18 cellular contexts compared by ENCODE assay signal in genomic region chr5:154762261-154762660, GRCh38. TPM values are rescaled to one million over a fixed set of nuclear protein-coding genes. Genes with fewer than 3 reads are reported as not detected.
DNase-seq lines count a peak whose midpoint lies in the region; ATAC-seq and TF ChIP-seq lines count a peak whose summit lies in the region.
"Had no signal": no experiment of that assay in that cellular context is flagged by ENCODE, and none has a peak within 500 bp of the region (broad histone marks: within the 10 kb centered on the region; RNA-seq: fewer than 3 reads in every experiment).

No MANE protein-coding gene starts in this region.

- CTCF ChIA-PET in activated CD8-positive, alpha-beta T cell treated with anti-CD3 and anti-CD28 coated beads, Interleukin-2, amount 10 ng/mL, durations not matched to agents 7 days and 5 days (lab: Charles Lee) = no interaction called here

- no peak overlapping the region for H3K4me3 ChIP-seq in DND-41 (ENCODE audit: low read depth in 1 of 2, low read length in 2 of 2)
- no peak overlapping the region for H3K4me3 ChIP-seq in aorta (ENCODE audit: low read length in 2 of 2)
- no peak overlapping the region for H3K4me3 ChIP-seq in GM23248
- H3K4me3 ChIP-seq: ascending aorta, prostate gland, uterus had no signal

- H3K4me1 Mint-ChIP-seq in activated T-cell treated with anti-CD3 and anti-CD28 coated beads, Interleukin-2, amount 50 U/mL, for 4 hours (ENCODE audit: low read depth) = peaks cover 82% of the 10 kb centered on the region
- H3K4me1 Mint-ChIP-seq in activated CD8-positive, alpha-beta T cell treated with anti-CD3 and anti-CD28 coated beads, Interleukin-2, amount 10 ng/mL, durations not matched to agents 7 days and 5 days (ENCODE audit: low read depth) = peaks cover 76% of the 10 kb centered on the region
- peaks cover 67% of the 10 kb centered on the region for H3K4me1 Mint-ChIP-seq in neural crest cell

- H3K36me3 Mint-ChIP-seq in activated T-cell treated with anti-CD3 and anti-CD28 coated beads, Interleukin-2, amount 50 U/mL, for 4 hours (ENCODE audit: insufficient read depth) = peaks cover 12% of the 10 kb centered on the region
- peaks cover 20% of the 10 kb centered on the region for H3K36me3 Mint-ChIP-seq in activated CD8-positive, alpha-beta T cell treated with anti-CD3 and anti-CD28 coated beads, Interleukin-2, amount 10 ng/mL, durations not matched to agents 7 days and 5 days (ENCODE audit: low read depth)
- H3K36me3 Mint-ChIP-seq in neural crest cell (ENCODE audit: low read depth) = no peaks in the 10 kb centered on the region
- H3K36me3 Mint-ChIP-seq: T-cell had no signal

- H3K4me1 ChIP-seq in DND-41 (ENCODE audit: insufficient read depth, low read length) = peaks cover 55% of the 10 kb centered on the region
- peaks cover 3 to 5% of the 10 kb centered on the region in 2 donors for H3K4me1 ChIP-seq in aorta (ENCODE audit: control insufficient read depth in 1 of 2, insufficient read depth in 2 of 2, low read length in 2 of 2)
- H3K4me1 ChIP-seq in GM23248 (ENCODE audit: insufficient read depth) = peaks cover 42% of the 10 kb centered on the region

- in situ Hi-C loops in GM23248 (cut with MboI) = no loop called here

- no peak for DNase-seq in activated T-cell treated with anti-CD3 and anti-CD28 coated beads, Interleukin-2, amount 50 U/mL, for 4 hours
- no peak for DNase-seq in activated T-cell treated with anti-CD3 and anti-CD28 coated beads, Interleukin-2, amount 50 U/mL, for 1 hour
- no peak for DNase-seq in DND-41
- DNase-seq in activated CD8-positive, alpha-beta T cell treated with anti-CD3 and anti-CD28 coated beads, Interleukin-2, amount 10 ng/mL, durations not matched to agents 7 days and 5 days = no peak
- no peak for DNase-seq in neural crest cell (ENCODE audit: low read depth, low spot score)
- DNase-seq in aorta = no peak
- DNase-seq in GM23248 = no peak
- DNase-seq: activated B cell treated with CpG ODN at 0.5 μM for 24 hours, foreskin fibroblast, IMR-90, NCI-H1048, NCI-H526, T-cell, uterus had no signal

- H3K79me2 ChIP-seq in DND-41 (ENCODE audit: insufficient read depth, low read length) (peaks cover 99% of the 10 kb centered on the region), GM23248 (ENCODE audit: insufficient read depth) (peaks cover 98% of the 10 kb centered on the region)

- intact Hi-C loops in aorta (cut with DNase I) = loop anchor here in 1 of 2 donors (5.0 kb wide), 1 partner anchor 95 kb away; the partner anchor contains the start of gene CNOT8

- no peaks in the 10 kb centered on the region for H3K9me3 ChIP-seq in DND-41 (ENCODE audit: insufficient read depth, low read length, severe bottlenecking)
- H3K9me3 ChIP-seq in aorta (ENCODE audit: control insufficient read depth, low read length) = no peaks in the 10 kb centered on the region
- no peaks in the 10 kb centered on the region for H3K9me3 ChIP-seq in GM23248 (ENCODE audit: low read depth)
- H3K9me3 ChIP-seq: ascending aorta, prostate gland, uterus had no signal

- peak overlapping the region; percentile 31 for H3K4me3 Mint-ChIP-seq in activated T-cell treated with anti-CD3 and anti-CD28 coated beads, Interleukin-2, amount 50 U/mL, for 4 hours
- no peak overlapping the region for H3K4me3 Mint-ChIP-seq in activated CD8-positive, alpha-beta T cell treated with anti-CD3 and anti-CD28 coated beads, Interleukin-2, amount 10 ng/mL, durations not matched to agents 7 days and 5 days
- H3K4me3 Mint-ChIP-seq in neural crest cell = peak overlapping the region; percentile 11

- H3K27me3 ChIP-seq in DND-41 (ENCODE audit: insufficient read depth, low read length, poor library complexity) = no peaks in the 10 kb centered on the region
- no peaks in the 10 kb centered on the region for H3K27me3 ChIP-seq in aorta (ENCODE audit: control insufficient read depth in 1 of 2, insufficient read depth in 2 of 2, low read length in 1 of 2)
- no peaks in the 10 kb centered on the region for H3K27me3 ChIP-seq in GM23248 (replicated peaks; ENCODE audit: insufficient read depth)
- H3K27me3 ChIP-seq: ascending aorta, uterus had no signal

- no peak for ATAC-seq in activated T-cell treated with anti-CD3 and anti-CD28 coated beads, Interleukin-2, amount 50 U/mL, for 4 hours
- no peak for ATAC-seq in DND-41 (ENCODE audit: insufficient read depth, low read depth)
- ATAC-seq in activated CD8-positive, alpha-beta T cell treated with anti-CD3 and anti-CD28 coated beads, Interleukin-2, amount 10 ng/mL, durations not matched to agents 7 days and 5 days = no peak
- no peak for ATAC-seq in aorta (ENCODE audit: low FRiP score)
- no peak for ATAC-seq in HG02759 (IDR thresholded peaks at IDR 0.05; ENCODE audit: unreplicated experiment)
- ATAC-seq: Panc1, T-cell had no signal

- H3K9me3 Mint-ChIP-seq in activated T-cell treated with anti-CD3 and anti-CD28 coated beads, Interleukin-2, amount 50 U/mL, for 4 hours = no peaks in the 10 kb centered on the region
- no peaks in the 10 kb centered on the region for H3K9me3 Mint-ChIP-seq in activated CD8-positive, alpha-beta T cell treated with anti-CD3 and anti-CD28 coated beads, Interleukin-2, amount 10 ng/mL, durations not matched to agents 7 days and 5 days (ENCODE audit: insufficient read depth)
- H3K9me3 Mint-ChIP-seq in neural crest cell = no peaks in the 10 kb centered on the region
- H3K9me3 Mint-ChIP-seq: activated B cell treated with CpG ODN at 0.5 μM for 24 hours, T-cell had no signal

- H3K36me3 ChIP-seq in DND-41 (ENCODE audit: insufficient read depth, low read length) (peaks cover 63% of the 10 kb centered on the region), aorta (ENCODE audit: control insufficient read depth in 1 of 2, insufficient read depth in 2 of 2, low read length in 1 of 2) (no peaks in the 10 kb centered on the region), GM23248 (ENCODE audit: low read depth) (no peaks in the 10 kb centered on the region)
- H3K36me3 ChIP-seq: ascending aorta, prostate gland, uterus had no signal

- no peak overlapping the region for H3K9ac ChIP-seq in DND-41 (ENCODE audit: low read depth, low read length)
- no peak overlapping the region for H3K9ac ChIP-seq in GM23248

- no peaks in the 10 kb centered on the region for H3K27me3 Mint-ChIP-seq in activated T-cell treated with anti-CD3 and anti-CD28 coated beads, Interleukin-2, amount 50 U/mL, for 4 hours (ENCODE audit: low read depth)
- no peaks in the 10 kb centered on the region for H3K27me3 Mint-ChIP-seq in activated CD8-positive, alpha-beta T cell treated with anti-CD3 and anti-CD28 coated beads, Interleukin-2, amount 10 ng/mL, durations not matched to agents 7 days and 5 days (ENCODE audit: low read depth)
- H3K27me3 Mint-ChIP-seq in neural crest cell (ENCODE audit: low read depth) = peaks cover 2% of the 10 kb centered on the region
- H3K27me3 Mint-ChIP-seq: activated B cell treated with CpG ODN at 0.5 μM for 24 hours, T-cell had no signal

- WGBS in aorta, 2 donors = 46 to 60% methylated on average over 1 of the region's 1 CpG
- 60 to 80% methylated on average over 1 of the region's 1 CpG for WGBS in GM23248 (ENCODE audit: low coverage in 1 of 2, low lambda C conversion rate in 2 of 2, missing lambda C conversion rate in 2 of 2), 2 experiments

- H3K4me2 ChIP-seq in DND-41 (ENCODE audit: insufficient read depth, low read length) (peak overlapping the region; percentile 35; the same call in 1 of the 2 replicates), GM23248 (ENCODE audit: unreplicated experiment) (no peak overlapping the region)

- H4K20me1 ChIP-seq in DND-41 (ENCODE audit: insufficient read depth, low read length) = peaks cover 95% of the 10 kb centered on the region
- H4K20me1 ChIP-seq in GM23248 (ENCODE audit: insufficient read depth) = peaks cover 72% of the 10 kb centered on the region

- peaks cover 12% of the 10 kb centered on the region for H3F3A ChIP-seq in GM23248 (ENCODE audit: insufficient read depth)

- TF ChIP-seq CTCF in DND-41 (IDR thresholded peaks at IDR 0.05; ENCODE audit: borderline replicate concordance, extremely low read depth, low read length, poor library complexity, severe bottlenecking) (no peak), neural crest cell (conservative IDR thresholded peaks at IDR 0.05) (no peak)

- POLR2A ChIA-PET in activated CD8-positive, alpha-beta T cell treated with anti-CD3 and anti-CD28 coated beads, Interleukin-2, amount 10 ng/mL, durations not matched to agents 7 days and 5 days (lab: Charles Lee) = interaction anchor here (0.6 kb wide), 1 partner anchor 52 kb away, joined by 3 read pairs; no protein-coding TSS in a partner anchor

- H3K27ac ChIP-seq in DND-41 (ENCODE audit: low read length) (no peak overlapping the region), aorta (ENCODE audit: low read depth in 1 of 2, low read length in 2 of 2) (no peak overlapping the region), GM23248 (no peak overlapping the region)
- H3K27ac ChIP-seq: ascending aorta, prostate gland, uterus had no signal

- H2AFZ ChIP-seq in DND-41 (ENCODE audit: low read depth, low read length) (no peak overlapping the region), GM23248 (no peak overlapping the region)

- H3K9me2 ChIP-seq in GM23248 (ENCODE audit: insufficient read depth) = no peaks in the 10 kb centered on the region

- peak overlapping the region; percentile 56 for H3K27ac Mint-ChIP-seq in activated CD8-positive, alpha-beta T cell treated with anti-CD3 and anti-CD28 coated beads, Interleukin-2, amount 10 ng/mL, durations not matched to agents 7 days and 5 days
- H3K27ac Mint-ChIP-seq in neural crest cell (ENCODE audit: unreplicated experiment) = no peak overlapping the region

RNA-seq across cellular contexts. Expression of gene LARP1, which starts 7.1 kb away (rescaled TPM):
- total RNA-seq in activated T-cell treated with anti-CD3 and anti-CD28 coated beads, Interleukin-2, amount 50 U/mL, for 4 hours = 100 to 1,000 TPM; 412 to 443 (median 432) TPM
- 100 to 1,000 TPM; 201 to 208 TPM for total RNA-seq in activated CD8-positive, alpha-beta T cell treated with anti-CD3 and anti-CD28 coated beads, Interleukin-2, amount 10 ng/mL, durations not matched to agents 7 days and 5 days
- 230 and 231 TPM in 2 replicates for total RNA-seq in neural crest cell
- total RNA-seq in aorta = 100 to 1,000 TPM; 126 to 142 TPM
- polyA plus RNA-seq in aorta = 10 to 100 TPM; 15.4 to 22.8 TPM
- 59.9 and 81.9 TPM in 2 replicates for total RNA-seq in GM23248 (2014; rRNA removed; shearing (Covaris generic))
- 30.2 and 33.8 TPM in 2 replicates for polyA plus RNA-seq in GM23248 (2016; fragmentation: Nextera tagmentation; extraction: Ambion mirVana)
